Comparison of ENCODE assay signal across 7 cellular contexts in the genomic region with DNA sequence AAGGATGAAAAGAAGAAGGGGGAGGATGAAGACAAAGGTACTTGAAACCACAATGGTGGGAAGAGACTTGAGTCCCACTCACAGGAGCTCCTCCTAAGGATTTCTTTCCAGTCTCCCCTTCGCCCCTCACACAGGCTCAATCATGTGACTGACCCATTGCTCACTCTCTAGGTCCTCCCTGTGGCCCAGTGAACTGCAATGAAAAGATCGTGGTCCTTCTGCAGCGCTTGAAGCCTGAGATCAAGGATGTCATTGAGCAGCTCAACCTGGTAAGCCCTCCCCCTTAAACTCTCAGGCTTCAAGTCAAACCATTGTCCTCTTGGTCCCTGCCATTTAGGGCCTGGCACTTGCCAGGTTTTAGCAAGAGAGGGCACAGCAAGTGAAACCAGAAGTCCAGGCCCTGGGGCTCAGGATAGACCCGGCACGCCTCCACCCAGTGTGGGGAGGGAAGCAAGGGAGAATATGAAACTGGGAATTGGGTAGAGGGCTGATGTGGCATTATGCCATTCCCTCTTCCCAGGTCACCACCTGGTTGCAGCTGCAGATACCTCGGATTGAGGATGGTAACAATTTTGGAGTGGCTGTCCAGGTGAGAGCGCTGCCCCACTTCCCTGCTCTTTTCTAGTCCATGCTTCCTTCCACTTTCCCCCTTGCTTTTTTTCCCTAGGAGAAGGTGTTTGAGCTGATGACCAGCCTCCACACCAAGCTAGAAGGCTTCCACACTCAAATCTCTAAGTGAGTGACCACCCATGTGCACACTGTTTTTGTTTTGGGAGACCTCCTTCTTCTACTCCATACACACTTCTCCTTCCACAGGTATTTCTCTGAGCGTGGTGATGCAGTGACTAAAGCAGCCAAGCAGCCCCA. TPM values are rescaled to one million over a fixed set of nuclear protein-coding genes. Genes with fewer than 3 reads are reported as not detected.
DNase-seq lines count a peak whose midpoint lies in the region; ATAC-seq, FAIRE-seq and TF ChIP-seq lines count a peak whose summit lies in the region.
"Had no signal": no experiment of that assay in that cellular context is flagged by ENCODE, and none has a peak within 500 bp of the region (broad histone marks: within the 10 kb centered on the region; RNA-seq: fewer than 3 reads in every experiment).

No MANE protein-coding gene starts in this region.

- 88 to 93% (median 90%) methylated on average over 8 of the region's 8 CpGs for WGBS in heart left ventricle, 4 donors
- WGBS in H1 (ENCODE audit: extremely low coverage in 1 of 2, insufficient coverage in 1 of 2, insufficient read length in 1 of 2, insufficient replicate concordance in 2 of 2, low coverage in 1 of 2, low lambda C conversion rate in 2 of 2, missing lambda C conversion rate in 1 of 2), 2 experiments, result 84% methylated on average over 8 of the region's 8 CpGs; no CpG with 5 or more reads in 1 of the 2 experiments
- WGBS in aorta, 2 donors, result 88 to 91% methylated on average over 8 of the region's 8 CpGs

- H2BK12ac ChIP-seq in H1 (ENCODE audit: low read depth, low read length), result no peak overlapping the region

- H3K27ac ChIP-seq in left ventricle myocardium inferior (replicated peaks) (peak overlapping the region; percentile 94), heart left ventricle (peak overlapping the region in 5 of 12 donors; percentile 22 to 97 (median 95)), H1 (ENCODE audit: low read depth, low read length) (no peak overlapping the region), aorta (ENCODE audit: low read depth in 1 of 2, low read length in 2 of 2) (no peak overlapping the region)

- H4K5ac ChIP-seq in H1 (ENCODE audit: insufficient read length, low read depth, low read length), result no peak overlapping the region

- peaks cover 0 to 12% of the 10 kb centered on the region in 2 experiments; a peak in 2 of 4 replicates for H3K79me2 ChIP-seq in H1 (ENCODE audit: control insufficient read depth in 1 of 2, insufficient read depth in 2 of 2, low read length in 2 of 2)

- H3K18ac ChIP-seq in H1 (ENCODE audit: extremely low read depth, low read length), result no peak overlapping the region

- intact Hi-C loops in left ventricle myocardium inferior (cut with micrococcal nuclease), result no loop called here
- intact Hi-C loops in heart left ventricle (cut with DNase I), result no loop called here
- intact Hi-C loops in aorta (cut with DNase I), result no loop called here

- POLR2A ChIA-PET in H1 (lab: Charles Lee; ENCODE audit: partially characterized antibody), result interaction anchor here (0.6 to 10.5 kb wide), 19 partner anchors 9 to 133 kb away, joined by 3 to 118 read pairs (median 6); a partner anchor contains a TSS

- no peak overlapping the region for H3K4ac ChIP-seq in H1 (replicated peaks; ENCODE audit: insufficient read length, low read depth, low read length)

- H3K56ac ChIP-seq in H1 (replicated peaks; ENCODE audit: insufficient read length, low read depth, low read length), result no peak overlapping the region

- H3K4me3 ChIP-seq in left ventricle myocardium inferior, result no peak overlapping the region
- peak overlapping the region in 3 of 12 donors; percentile 91 to 99 (median 97) for H3K4me3 ChIP-seq in heart left ventricle
- H3K4me3 ChIP-seq in H1 (ENCODE audit: extremely low read depth in 1 of 4, insufficient read depth in 2 of 4, low read depth in 3 of 4, low read length in 4 of 4), result peak overlapping the region in 1 of 4 experiments; percentile 83; a peak in 1 of 8 replicates
- H3K4me3 ChIP-seq in aorta (ENCODE audit: low read length in 2 of 2), result no peak overlapping the region

- peak overlapping the region in 1 of 2 experiments; percentile 81; a peak in 1 of 4 replicates for H3K4me2 ChIP-seq in H1 (ENCODE audit: insufficient read depth in 1 of 2, low read depth in 2 of 2, low read length in 2 of 2)

- H3K9ac ChIP-seq in H1 (replicated peaks in 1 of 4; ENCODE audit: extremely low read depth in 1 of 4, low read depth in 3 of 4, low read length in 3 of 4), result no peak overlapping the region

- H3K4me1 ChIP-seq in left ventricle myocardium inferior (peaks cover 67% of the 10 kb centered on the region), heart left ventricle (peaks cover 3 to 66% (median 37%) of the 10 kb centered on the region in 12 donors), H1 (replicated peaks in 1 of 4; ENCODE audit: control insufficient read depth in 3 of 4, insufficient read depth in 4 of 4, low read length in 3 of 4) (peaks cover 0 to 10% (median 7%) of the 10 kb centered on the region in 4 experiments; a peak in 5 of 7 replicates), aorta (ENCODE audit: control insufficient read depth in 1 of 2, insufficient read depth in 2 of 2, low read length in 2 of 2) (no peaks in the 10 kb centered on the region)

- TF ChIP-seq CTCF in left ventricle myocardium inferior (IDR thresholded peaks at IDR 0.05; ENCODE audit: borderline replicate concordance) (no peak), heart left ventricle (IDR thresholded peaks at IDR 0.05) (no peak), H1 (IDR thresholded peaks at IDR 0.05; ENCODE audit: control extremely low read depth in 1 of 3, insufficient read depth in 1 of 3, low read depth in 1 of 3, low read length in 3 of 3) (no peak)

- no peak overlapping the region for H2AK5ac ChIP-seq in H1 (ENCODE audit: low read depth, low read length)

- H2BK5ac ChIP-seq in H1 (ENCODE audit: low read depth, low read length), result no peak overlapping the region

- peaks cover 8% of the 10 kb centered on the region; the same call in 1 of the 2 replicates for H3K23me2 ChIP-seq in H1 (ENCODE audit: low read depth, low read length)

- H2AFZ ChIP-seq in H1 (ENCODE audit: low read length), result no peak overlapping the region

- FAIRE-seq in H1 (lab: Jason Lieb, UNC) (no peak), urothelium cell line (lab: Jason Lieb, UNC) (no peak)

- CTCF ChIA-PET in H1 (lab: Charles Lee; ENCODE audit: partially characterized antibody), result interaction anchor here (0.8 to 3.1 kb wide), 9 partner anchors 8 to 100 kb away, joined by 3 to 18 read pairs (median 4); a partner anchor contains a TSS

- ATAC-seq in heart left ventricle, result no peak
- no peak for ATAC-seq in aorta (ENCODE audit: low FRiP score)

- no peak for TF ChIP-seq EP300 in H1 (IDR thresholded peaks at IDR 0.05; ENCODE audit: borderline replicate concordance in 1 of 2, low read depth in 2 of 2, low read length in 2 of 2)

- H4K20me1 ChIP-seq in H1 (replicated peaks in 1 of 2; ENCODE audit: control insufficient read depth in 1 of 2, insufficient read depth in 2 of 2, low read length in 2 of 2), result peaks cover 0 to 1% of the 10 kb centered on the region in 2 experiments

- H3K79me1 ChIP-seq in H1 (ENCODE audit: low read depth, low read length), result peaks cover 4% of the 10 kb centered on the region; the same call in 1 of the 2 replicates

- TF ChIP-seq RAD21 in H1 (IDR thresholded peaks at IDR 0.05 in 1 of 2, conservative IDR thresholded peaks at IDR 0.05 in 1 of 2; ENCODE audit: low read depth in 2 of 2, low read length in 2 of 2), result no peak

- H3K36me3 ChIP-seq in left ventricle myocardium inferior (peaks cover 28% of the 10 kb centered on the region), heart left ventricle (peaks cover 0 to 34% (median 27%) of the 10 kb centered on the region in 9 donors), H1 (ENCODE audit: control insufficient read depth in 2 of 4, insufficient read depth in 4 of 4, low read length in 3 of 4) (peaks cover 8 to 25% (median 14%) of the 10 kb centered on the region in 4 experiments; a peak in 6 of 8 replicates), aorta (ENCODE audit: control insufficient read depth in 1 of 2, insufficient read depth in 2 of 2, low read length in 1 of 2) (no peaks in the 10 kb centered on the region)

- H4K91ac ChIP-seq in H1 (replicated peaks; ENCODE audit: insufficient read length, low read length), result no peak overlapping the region

- no peaks in the 10 kb centered on the region for H3K27me3 ChIP-seq in left ventricle myocardium inferior (ENCODE audit: low read depth)
- no peaks in the 10 kb centered on the region for H3K27me3 ChIP-seq in heart left ventricle
- H3K27me3 ChIP-seq in H1 (replicated peaks in 1 of 4; ENCODE audit: control insufficient read depth in 3 of 4, extremely low read depth in 1 of 4, insufficient read depth in 3 of 4, low read length in 3 of 4), result no peaks in the 10 kb centered on the region
- H3K27me3 ChIP-seq in aorta (ENCODE audit: control insufficient read depth in 1 of 2, insufficient read depth in 2 of 2, low read length in 1 of 2), result no peaks in the 10 kb centered on the region

- H2BK15ac ChIP-seq in H1 (ENCODE audit: low read length), result no peak overlapping the region

- H4K8ac ChIP-seq in H1 (ENCODE audit: extremely low read depth, insufficient read depth, low read length), result no peak overlapping the region

- H2BK120ac ChIP-seq in H1 (replicated peaks; ENCODE audit: low read depth, low read length), result no peak overlapping the region

- no peaks in the 10 kb centered on the region for H3K9me3 ChIP-seq in left ventricle myocardium inferior (replicated peaks)
- no peaks in the 10 kb centered on the region for H3K9me3 ChIP-seq in heart left ventricle
- no peaks in the 10 kb centered on the region for H3K9me3 ChIP-seq in H1 (ENCODE audit: insufficient read depth in 2 of 2, low read depth in 1 of 2, low read length in 1 of 2)
- H3K9me3 ChIP-seq in aorta (ENCODE audit: control insufficient read depth, low read length), result no peaks in the 10 kb centered on the region

- DNase-seq in left ventricle myocardium inferior, result no peak
- DNase-seq in heart left ventricle, result no peak
- DNase-seq in H1 (ENCODE audit: low read depth in 1 of 2, low spot score in 2 of 2), result no peak
- peak; percentile 21 to 74 for DNase-seq in aorta
- DNase-seq in MV-4-11 (lab: John Stamatoyannopoulos, UW), result no peak
- no peak for DNase-seq in urothelium cell line (ENCODE audit: low spot score)
- DNase-seq: cerebellar nuclear complex had no signal

- H3K14ac ChIP-seq in H1 (ENCODE audit: insufficient read length), result no peak overlapping the region

- H3K23ac ChIP-seq in H1 (ENCODE audit: insufficient read length), result no peak overlapping the region

- TF ChIP-seq POLR2A in heart left ventricle (IDR thresholded peaks at IDR 0.05), result no peak
- peak; percentile 25 to 32; a peak in 2 of 3 replicates for TF ChIP-seq POLR2A in H1 (IDR thresholded peaks at IDR 0.05; ENCODE audit: control extremely low read depth in 1 of 2, low read depth in 2 of 2, low read length in 2 of 2)

- no peak overlapping the region for H2BK20ac ChIP-seq in H1 (ENCODE audit: low read length)

RNA-seq across cellular contexts. Expression of a gene that starts 1.8 kb away (rescaled TPM):
- total RNA-seq in left ventricle myocardium inferior, result 108 TPM
- total RNA-seq in heart left ventricle, result 100 to 1,000 TPM in 6 of 9 donors, 10 to 100 TPM in 3; 87.3 to 331 (median 110) TPM
- 100 to 1,000 TPM; 125 to 164 TPM for polyA plus RNA-seq in heart left ventricle
- total RNA-seq in H1 (2021; fragmentation: NEBNext Ultra II Directional; extraction: Animal tissue kit (Norgen Biotek cat#: 25700)), result 85.9 and 91.7 TPM in 2 replicates
- 57.4 and 74.9 TPM in 2 replicates for polyA plus RNA-seq in H1 (2011; rRNA removed)
- polyA plus RNA-seq in H1 (2011; cell fraction: cytosol; rRNA removed), result 62.9 TPM
- 52.4 TPM for polyA plus RNA-seq in H1 (2011; cell fraction: nucleus; rRNA removed)
- 113 to 118 TPM (median 116 TPM) in 4 replicates for polyA plus RNA-seq in H1 (2012, experiment 1 of 2)
- 77.2 TPM for polyA plus RNA-seq in H1 (2012, experiment 2 of 2)
- polyA plus RNA-seq in H1 (2013, experiment 1 of 2), result 86.1 TPM
- polyA plus RNA-seq in H1 (2013, experiment 2 of 2), result 80.8 TPM
- 16.0 and 19.0 TPM in 2 replicates for polyA minus RNA-seq in H1 (2011; rRNA and poly(A)+ RNA removed)
- polyA minus RNA-seq in H1 (2011; cell fraction: cytosol; rRNA and poly(A)+ RNA removed), result 15.7 TPM
- 13.6 TPM for polyA minus RNA-seq in H1 (2011; cell fraction: nucleus; rRNA and poly(A)+ RNA removed)
- total RNA-seq in aorta, result 100 to 1,000 TPM; 112 to 125 TPM
- 100 to 1,000 TPM; 206 to 210 TPM for polyA plus RNA-seq in aorta

RNA-seq across cellular contexts. Expression of a gene that starts 3.6 kb away (rescaled TPM):
- total RNA-seq in left ventricle myocardium inferior (14.5 TPM), heart left ventricle (10 to 100 TPM in 8 of 9 donors, 1 to 10 TPM in 1; 9.6 to 18.7 (median 13.8) TPM), aorta (10 to 100 TPM; 12.8 to 15.3 TPM)
- polyA plus RNA-seq in heart left ventricle (10 to 100 TPM; 20.1 to 30.6 TPM), H1 (2011; rRNA removed) (47.2 and 60.1 TPM in 2 replicates), aorta (10 to 100 TPM; 18.3 to 41.9 TPM)
- 36.9 and 38.4 TPM in 2 replicates for total RNA-seq in H1 (2021; fragmentation: NEBNext Ultra II Directional; extraction: Animal tissue kit (Norgen Biotek cat#: 25700))
- polyA plus RNA-seq in H1 (2011; cell fraction: cytosol; rRNA removed), result 42.1 TPM
- 90.2 TPM for polyA plus RNA-seq in H1 (2011; cell fraction: nucleus; rRNA removed)
- 34.6 to 55.3 TPM (median 47.6 TPM) in 4 replicates for polyA plus RNA-seq in H1 (2012, experiment 1 of 2)
- polyA plus RNA-seq in H1 (2012, experiment 2 of 2), result 51.0 TPM
- polyA plus RNA-seq in H1 (2013, experiment 1 of 2), result 27.4 TPM
- polyA plus RNA-seq in H1 (2013, experiment 2 of 2), result 24.6 TPM
- polyA minus RNA-seq in H1 (2011; rRNA and poly(A)+ RNA removed), result 17.0 and 18.8 TPM in 2 replicates
- 6.8 TPM for polyA minus RNA-seq in H1 (2011; cell fraction: cytosol; rRNA and poly(A)+ RNA removed)
- 30.6 TPM for polyA minus RNA-seq in H1 (2011; cell fraction: nucleus; rRNA and poly(A)+ RNA removed)

RNA-seq across cellular contexts. Expression of a gene that starts 7.3 kb away (rescaled TPM):
- 148 TPM for total RNA-seq in left ventricle myocardium inferior
- 100 to 1,000 TPM in 5 of 9 donors, 10 to 100 TPM in 4; 58.5 to 247 (median 107) TPM for total RNA-seq in heart left ventricle
- 100 to 1,000 TPM in 1 of 2 donors, 10 to 100 TPM in 1; 43.3 to 276 TPM for polyA plus RNA-seq in heart left ventricle
- 0.33 and 0.76 TPM in 2 replicates for total RNA-seq in H1 (2021; fragmentation: NEBNext Ultra II Directional; extraction: Animal tissue kit (Norgen Biotek cat#: 25700))
- 0.53 and 0.80 TPM in 2 replicates for polyA plus RNA-seq in H1 (2011; rRNA removed)
- polyA plus RNA-seq in H1 (2011; cell fraction: cytosol; rRNA removed), result 0.31 TPM
- polyA plus RNA-seq in H1 (2011; cell fraction: nucleus; rRNA removed), result 1.1 TPM
- polyA plus RNA-seq in H1 (2012, experiment 1 of 2), result 0.17 to 0.74 TPM (median 0.45 TPM) in 3 of 4 replicates, not detected in the other
- polyA plus RNA-seq in H1 (2012, experiment 2 of 2), result 0.39 TPM
- polyA plus RNA-seq in H1 (2013, experiment 1 of 2), result 0.39 TPM
- 0.13 TPM for polyA plus RNA-seq in H1 (2013, experiment 2 of 2)
- polyA minus RNA-seq in H1 (2011; rRNA and poly(A)+ RNA removed), result 0.29 TPM in 1 of 2 replicates, not detected in the other
- not detected for polyA minus RNA-seq in H1 (2011; cell fraction: cytosol; rRNA and poly(A)+ RNA removed)
- not detected for polyA minus RNA-seq in H1 (2011; cell fraction: nucleus; rRNA and poly(A)+ RNA removed)
- total RNA-seq in aorta, result under 1 TPM; 0.71 to 0.75 TPM
- polyA plus RNA-seq in aorta, result under 1 TPM in 1 of 2 donors, not detected in 1; 0.56 TPM

RNA-seq across cellular contexts. Expression of a gene that starts 8.6 kb away (rescaled TPM):
- total RNA-seq in left ventricle myocardium inferior, result 89.7 TPM
- total RNA-seq in heart left ventricle, result 100 to 1,000 TPM in 3 of 9 donors, 10 to 100 TPM in 6; 51.4 to 360 (median 80.8) TPM
- 100 to 1,000 TPM in 1 of 2 donors, 10 to 100 TPM in 1; 90.4 to 222 TPM for polyA plus RNA-seq in heart left ventricle
- total RNA-seq in H1 (2021; fragmentation: NEBNext Ultra II Directional; extraction: Animal tissue kit (Norgen Biotek cat#: 25700)), result 111 and 118 TPM in 2 replicates
- polyA plus RNA-seq in H1 (2011; rRNA removed), result 71.8 and 76.8 TPM in 2 replicates
- polyA plus RNA-seq in H1 (2011; cell fraction: cytosol; rRNA removed), result 87.1 TPM
- polyA plus RNA-seq in H1 (2011; cell fraction: nucleus; rRNA removed), result 241 TPM
- 144 to 207 TPM (median 148 TPM) in 4 replicates for polyA plus RNA-seq in H1 (2012, experiment 1 of 2)
- polyA plus RNA-seq in H1 (2012, experiment 2 of 2), result 78.0 TPM
- 118 TPM for polyA plus RNA-seq in H1 (2013, experiment 1 of 2)
- polyA plus RNA-seq in H1 (2013, experiment 2 of 2), result 113 TPM
- 37.7 and 47.5 TPM in 2 replicates for polyA minus RNA-seq in H1 (2011; rRNA and poly(A)+ RNA removed)
- polyA minus RNA-seq in H1 (2011; cell fraction: cytosol; rRNA and poly(A)+ RNA removed), result 30.2 TPM
- polyA minus RNA-seq in H1 (2011; cell fraction: nucleus; rRNA and poly(A)+ RNA removed), result 44.3 TPM
- total RNA-seq in aorta, result 10 to 100 TPM; 86.1 to 93.6 TPM
- 100 to 1,000 TPM; 142 to 261 TPM for polyA plus RNA-seq in aorta

RNA-seq across cellular contexts. Expression of a gene that starts 9.5 kb away (rescaled TPM):
- total RNA-seq in left ventricle myocardium inferior (34.8 TPM), heart left ventricle (10 to 100 TPM; 31.6 to 54.2 (median 36.6) TPM), aorta (10 to 100 TPM; 51.6 to 61.1 TPM)
- polyA plus RNA-seq in heart left ventricle (10 to 100 TPM; 36.4 to 38.3 TPM), H1 (2011; rRNA removed) (17.5 and 40.6 TPM in 2 replicates), aorta (100 to 1,000 TPM in 1 of 2 donors, 1 to 10 TPM in 1; 9.1 to 167 TPM)
- total RNA-seq in H1 (2021; fragmentation: NEBNext Ultra II Directional; extraction: Animal tissue kit (Norgen Biotek cat#: 25700)), result 57.8 and 72.0 TPM in 2 replicates
- polyA plus RNA-seq in H1 (2011; cell fraction: cytosol; rRNA removed), result 27.8 TPM
- 164 TPM for polyA plus RNA-seq in H1 (2011; cell fraction: nucleus; rRNA removed)
- 47.9 to 85.7 TPM (median 78.8 TPM) in 4 replicates for polyA plus RNA-seq in H1 (2012, experiment 1 of 2)
- 57.9 TPM for polyA plus RNA-seq in H1 (2012, experiment 2 of 2)
- polyA plus RNA-seq in H1 (2013, experiment 1 of 2), result 69.0 TPM
- 55.5 TPM for polyA plus RNA-seq in H1 (2013, experiment 2 of 2)
- 56.8 and 66.3 TPM in 2 replicates for polyA minus RNA-seq in H1 (2011; rRNA and poly(A)+ RNA removed)
- polyA minus RNA-seq in H1 (2011; cell fraction: cytosol; rRNA and poly(A)+ RNA removed), result 31.2 TPM
- polyA minus RNA-seq in H1 (2011; cell fraction: nucleus; rRNA and poly(A)+ RNA removed), result 82.4 TPM

Comparison
In these comparisons a context has a peak if more than half of its experiments do, and no peak if none do; other contexts are left out.
1. DNase-seq: peak in aorta (2 of 2); none in left ventricle myocardium inferior (single experiment), heart left ventricle (0 of 5), H1 (0 of 2), MV-4-11 (single experiment) and urothelium cell line (single experiment).
2. POLR2A ChIP-seq: peak in H1 (2 of 2); none in heart left ventricle (0 of 2).
3. RNA of a gene that starts 7.3 kb away (total RNA-seq): 148 TPM in left ventricle myocardium inferior (single experiment) and 58.5 to 247 TPM in heart left ventricle; 0.33 to 0.76 TPM in H1 and 0.71 to 0.75 TPM in aorta; every median in the first group is over 10 times any median in the second.